Comparison of ENCODE assay signal across 1 cellular context in the genomic region with DNA sequence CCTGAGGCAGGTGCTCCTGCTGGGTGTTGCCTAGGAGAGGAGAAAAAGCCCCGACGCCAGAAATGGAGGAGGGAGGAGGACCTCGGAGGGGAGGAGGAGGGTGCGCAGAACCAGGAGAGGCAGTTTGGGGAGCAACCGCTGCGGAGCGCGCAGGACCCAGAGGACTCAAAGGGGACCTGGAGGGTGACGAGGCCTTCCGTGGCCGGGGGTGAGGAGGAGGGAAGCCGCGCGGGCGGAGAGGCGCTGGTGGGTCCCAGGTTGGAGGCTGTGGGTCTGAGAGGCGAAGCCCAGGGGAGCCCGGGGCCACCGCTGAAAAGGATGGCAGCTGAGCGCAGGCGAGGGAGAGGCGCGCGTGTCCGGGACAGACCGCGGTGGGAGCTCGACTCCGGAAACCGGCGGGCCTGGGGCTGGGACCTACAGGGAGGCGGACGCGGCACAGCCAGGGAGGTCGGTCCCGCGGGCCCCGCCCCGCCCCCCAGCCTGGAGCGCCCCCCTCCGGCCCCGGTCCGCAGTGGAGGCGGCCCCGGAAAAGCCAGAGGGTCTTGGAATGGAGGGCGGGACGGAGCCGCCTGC.
TF ChIP-seq lines count a peak whose summit lies in the region.

No MANE protein-coding gene starts in this region.

TF ChIP-seq in A549, 52 proteins besides CTCF, POLR2A, EP300 and RAD21:
- TF ChIP-seq RFX5 (IDR thresholded peaks at IDR 0.05) (no peak), SMC3 (IDR thresholded peaks at IDR 0.05) (peak; percentile 34; the same call in 1 of the 3 replicates), CEBPB (IDR thresholded peaks at IDR 0.05) (no peak), NFE2L2 (conservative IDR thresholded peaks at IDR 0.05; ENCODE audit: low read length) (no peak)
- TF ChIP-seq, protein P1, sequence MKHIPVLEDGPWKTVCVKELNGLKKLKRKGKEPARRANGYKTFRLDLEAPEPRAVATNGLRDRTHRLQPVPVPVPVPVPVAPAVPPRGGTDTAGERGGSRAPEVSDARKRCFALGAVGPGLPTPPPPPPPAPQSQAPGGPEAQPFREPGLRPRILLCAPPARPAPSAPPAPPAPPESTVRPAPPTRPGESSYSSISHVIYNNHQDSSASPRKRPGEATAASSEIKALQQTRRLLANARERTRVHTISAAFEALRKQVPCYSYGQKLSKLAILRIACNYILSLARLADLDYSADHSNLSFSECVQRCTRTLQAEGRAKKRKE (CRISPR knock-in tag; IDR thresholded peaks at IDR 0.05; ENCODE audit: low read depth), result no peak
- TF ChIP-seq, protein P2, sequence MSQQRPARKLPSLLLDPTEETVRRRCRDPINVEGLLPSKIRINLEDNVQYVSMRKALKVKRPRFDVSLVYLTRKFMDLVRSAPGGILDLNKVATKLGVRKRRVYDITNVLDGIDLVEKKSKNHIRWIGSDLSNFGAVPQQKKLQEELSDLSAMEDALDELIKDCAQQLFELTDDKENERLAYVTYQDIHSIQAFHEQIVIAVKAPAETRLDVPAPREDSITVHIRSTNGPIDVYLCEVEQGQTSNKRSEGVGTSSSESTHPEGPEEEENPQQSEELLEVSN (IDR thresholded peaks at IDR 0.05; ENCODE audit: borderline replicate concordance, low read depth), result 0 out of 2 replicates have a peak, but pooled peaks have one; percentile 19
- TF ChIP-seq, protein P3, sequence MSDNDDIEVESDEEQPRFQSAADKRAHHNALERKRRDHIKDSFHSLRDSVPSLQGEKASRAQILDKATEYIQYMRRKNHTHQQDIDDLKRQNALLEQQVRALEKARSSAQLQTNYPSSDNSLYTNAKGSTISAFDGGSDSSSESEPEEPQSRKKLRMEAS (IDR thresholded peaks at IDR 0.05), result 0 out of 2 replicates have a peak, but pooled peaks have one; percentile 20
